Comparison of ENCODE assay signal across 8 cellular contexts in genomic region chr10:101031128-101031795, GRCh38. TPM values are rescaled to one million over a fixed set of nuclear protein-coding genes. Genes with fewer than 3 reads are reported as not detected.
DNase-seq lines count a peak whose midpoint lies in the region; ATAC-seq and TF ChIP-seq lines count a peak whose summit lies in the region.

Gene PDZD7 (minus strand): TSS chr10:101031129. CDS start chr10:101030219, 910 bp downstream.
A gene with protein sequence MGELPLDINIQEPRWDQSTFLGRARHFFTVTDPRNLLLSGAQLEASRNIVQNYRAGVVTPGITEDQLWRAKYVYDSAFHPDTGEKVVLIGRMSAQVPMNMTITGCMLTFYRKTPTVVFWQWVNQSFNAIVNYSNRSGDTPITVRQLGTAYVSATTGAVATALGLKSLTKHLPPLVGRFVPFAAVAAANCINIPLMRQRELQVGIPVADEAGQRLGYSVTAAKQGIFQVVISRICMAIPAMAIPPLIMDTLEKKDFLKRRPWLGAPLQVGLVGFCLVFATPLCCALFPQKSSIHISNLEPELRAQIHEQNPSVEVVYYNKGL (plus strand): TSS chr10:101031234. CDS start chr10:101034695, 3,461 bp downstream.

- H3K4me3 Mint-ChIP-seq in nephron: peak within 1 kb of the TSS; percentile 72 to 86 (median 86)

- H3K27ac Mint-ChIP-seq in nephron: peak within 1 kb of the TSS; percentile 54 to 77 (median 65)

- DNase-seq in DMS53 treated with DMSO at 0.1 percent for 48 hours (lab: John Stamatoyannopoulos, UW; ENCODE audit: unreplicated experiment): peak; percentile 82
- peak; percentile 94 for DNase-seq in GM23248
- DNase-seq in Karpas-422: peak; percentile 97
- DNase-seq in RPMI8226: peak; percentile 94
- DNase-seq in activated effector memory CD4-positive, alpha-beta T cell treated with Interleukin-2 at 50 U/mL for 16 hours: peak; percentile 95
- DNase-seq in fibroblast of peridontal ligament (ENCODE audit: extremely low read depth): peak; percentile 88
- peak; percentile 99 for DNase-seq in stimulated activated naive CD8-positive, alpha-beta T cell treated with anti-CD3 and anti-CD28 coated beads, Interleukin-15, Interleukin-2, amounts not matched to agents 100 U/mL and 50 U/mL, for 24 hours

- peaks cover 34% of the 10 kb centered on the region for H3K79me2 ChIP-seq in GM23248 (ENCODE audit: insufficient read depth)
- no peaks in the 10 kb centered on the region for H3K79me2 ChIP-seq in Karpas-422 (ENCODE audit: low read length)

- peaks cover 10% of the 10 kb centered on the region; the same call in 1 of the 2 replicates for H3F3A ChIP-seq in GM23248 (ENCODE audit: insufficient read depth)

- H3K36me3 Mint-ChIP-seq in nephron (ENCODE audit: low read depth): no peaks in the 10 kb centered on the region

- H3K27me3 ChIP-seq in GM23248 (replicated peaks; ENCODE audit: insufficient read depth) (no peaks in the 10 kb centered on the region), Karpas-422 (ENCODE audit: low read length) (no peaks in the 10 kb centered on the region)

- no peaks in the 10 kb centered on the region for H3K9me3 ChIP-seq in GM23248 (ENCODE audit: low read depth)
- no peaks in the 10 kb centered on the region for H3K9me3 ChIP-seq in Karpas-422 (ENCODE audit: low read length)

- H3K9me2 ChIP-seq in GM23248 (ENCODE audit: insufficient read depth): no peaks in the 10 kb centered on the region
- H3K9me2 ChIP-seq in Karpas-422 (replicated peaks; ENCODE audit: insufficient read depth, low read length): no peaks in the 10 kb centered on the region

- peak within 1 kb of the TSS; percentile 82 for H3K4me3 ChIP-seq in GM23248
- H3K4me3 ChIP-seq in Karpas-422 (ENCODE audit: low read length): peak within 1 kb of the TSS; percentile 73

- no peaks in the 10 kb centered on the region for H3K9me3 Mint-ChIP-seq in nephron

- H3K4me1 ChIP-seq in GM23248 (ENCODE audit: insufficient read depth) (peaks cover 12% of the 10 kb centered on the region), Karpas-422 (ENCODE audit: low read length) (peaks cover 29% of the 10 kb centered on the region)

- H3K36me3 ChIP-seq in GM23248 (ENCODE audit: low read depth) (peaks cover 16% of the 10 kb centered on the region), Karpas-422 (ENCODE audit: insufficient read depth, low read length) (no peaks in the 10 kb centered on the region)

- H3K27me3 Mint-ChIP-seq in nephron (ENCODE audit: low read depth): peaks cover 44% of the 10 kb centered on the region

- H3K27ac ChIP-seq in GM23248: peak within 1 kb of the TSS; percentile 99
- H3K27ac ChIP-seq in Karpas-422 (ENCODE audit: low read length): no peak within 1 kb of the TSS

- peak; percentile 74 for ATAC-seq in stimulated activated naive CD8-positive, alpha-beta T cell treated with anti-CD3 and anti-CD28 coated beads, Interleukin-15, Interleukin-2, amounts not matched to agents 100 U/mL and 50 U/mL, for 24 hours

- H3K9ac ChIP-seq in GM23248 (peak within 1 kb of the TSS; percentile 97), Karpas-422 (ENCODE audit: low read length) (peak within 1 kb of the TSS; percentile 70)

- in situ Hi-C loops in GM23248 (cut with MboI): no loop called here

- 1% methylated on average over 38 of the region's 38 CpGs for WGBS in GM23248 (ENCODE audit: low coverage in 1 of 2, low lambda C conversion rate in 2 of 2, missing lambda C conversion rate in 2 of 2), 2 experiments

- H3K4me2 ChIP-seq in GM23248 (ENCODE audit: unreplicated experiment): peak within 1 kb of the TSS; percentile 96
- peak within 1 kb of the TSS; percentile 95 for H3K4me2 ChIP-seq in Karpas-422 (ENCODE audit: low read depth, low read length, poor library complexity, severe bottlenecking)

- H4K20me1 ChIP-seq in GM23248 (ENCODE audit: insufficient read depth): no peaks in the 10 kb centered on the region
- H4K20me1 ChIP-seq in Karpas-422 (ENCODE audit: insufficient read depth, low read depth, low read length): 0 out of 2 replicates have a peak, but pooled peaks cover 4% of the 10 kb centered on the region

- TF ChIP-seq CTCF in nephron (IDR thresholded peaks at IDR 0.05; ENCODE audit: unreplicated experiment in 3 of 3): no peak

- H2AFZ ChIP-seq in GM23248 (peak within 1 kb of the TSS; percentile 84), Karpas-422 (ENCODE audit: low read length) (peak within 1 kb of the TSS; percentile 58; the same call in 1 of the 2 replicates)

- H3K4me1 Mint-ChIP-seq in nephron: peaks cover 41% of the 10 kb centered on the region

RNA-seq across cellular contexts. Expression of gene PDZD7, which starts in this region (rescaled TPM):
- 0.54 TPM in 1 of 2 replicates, not detected in the other for total RNA-seq in GM23248 (2014; rRNA removed; shearing (Covaris generic))
- 1.1 and 1.8 TPM in 2 replicates for polyA plus RNA-seq in GM23248 (2016; fragmentation: Nextera tagmentation; extraction: Ambion mirVana)
- total RNA-seq in Karpas-422 (2014; rRNA removed; shearing (Covaris generic); ENCODE audit: low replicate concordance): 2.6 and 3.0 TPM in 2 replicates

RNA-seq across cellular contexts. Expression of the second gene that starts in this region (rescaled TPM):
- 79.8 and 103 TPM in 2 replicates for total RNA-seq in GM23248 (2014; rRNA removed; shearing (Covaris generic))
- 58.8 and 61.7 TPM in 2 replicates for polyA plus RNA-seq in GM23248 (2016; fragmentation: Nextera tagmentation; extraction: Ambion mirVana)
- 8.5 and 13.6 TPM in 2 replicates for total RNA-seq in Karpas-422 (2014; rRNA removed; shearing (Covaris generic); ENCODE audit: low replicate concordance)
